In the genomic region with DNA sequence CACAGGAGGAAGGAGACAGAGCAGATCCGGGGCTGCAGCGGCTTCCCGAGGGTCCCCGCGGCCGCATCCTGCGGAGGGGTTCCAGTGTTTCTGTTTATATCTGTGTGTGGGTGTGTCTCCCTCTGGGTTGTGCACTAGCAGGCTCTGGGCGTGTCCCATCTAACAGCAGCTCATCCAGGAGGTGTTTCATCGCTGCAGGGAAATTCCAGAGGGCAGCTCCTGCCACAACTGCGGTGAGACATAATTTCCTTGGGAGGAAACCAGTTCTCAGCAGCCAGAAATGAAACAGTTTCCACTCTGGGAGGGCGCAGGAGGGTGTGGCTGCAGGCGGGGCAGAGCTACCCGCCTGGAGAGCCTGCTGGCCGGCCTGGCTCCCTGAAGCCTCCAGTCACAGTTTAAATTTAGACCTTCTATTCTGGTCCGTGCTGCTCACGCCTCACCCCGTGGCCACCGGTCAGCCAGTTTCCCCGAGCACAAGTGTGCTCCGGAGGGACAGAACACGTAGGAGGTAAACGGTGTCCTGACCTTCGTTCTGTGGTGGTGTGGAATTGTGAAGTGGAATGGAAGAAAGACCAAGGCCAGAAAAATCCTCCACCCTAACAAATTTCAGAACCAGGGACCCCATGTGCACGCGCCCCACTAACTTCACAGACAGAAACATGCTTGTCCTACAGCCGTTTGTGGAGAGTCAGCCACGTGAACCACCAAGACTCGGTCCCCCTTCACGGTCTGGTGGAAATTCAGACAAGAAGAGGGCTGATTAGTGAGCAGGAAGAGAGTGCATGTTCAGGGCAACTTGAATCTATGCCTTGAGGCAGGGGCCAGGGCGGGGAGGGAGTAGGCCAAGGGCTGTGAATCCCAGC, we compare ENCODE assay signal across 8 cellular contexts. TPM values are rescaled to one million over a fixed set of nuclear protein-coding genes. Genes with fewer than 3 reads are reported as not detected.
DNase-seq lines count a peak whose midpoint lies in the region; ATAC-seq and TF ChIP-seq lines count a peak whose summit lies in the region.

No MANE protein-coding gene starts in this region.

- peaks cover 0 to 2% (median 0%) of the 10 kb centered on the region in 7 donors for H3K9me3 Mint-ChIP-seq in CD14-positive monocyte

- intact Hi-C loops in CD14-positive monocyte (cut with micrococcal nuclease), result no loop called here

- H3K4me3 Mint-ChIP-seq in CD14-positive monocyte, result peak overlapping the region; percentile 72 to 88

- H3K27me3 Mint-ChIP-seq in CD14-positive monocyte (ENCODE audit: low read depth in 3 of 3), result peaks cover 0 to 18% (median 4%) of the 10 kb centered on the region in 3 donors

- ATAC-seq in GM21576 (IDR thresholded peaks at IDR 0.05; ENCODE audit: unreplicated experiment), result peak; percentile 54

- no peaks in the 10 kb centered on the region for H3K36me3 Mint-ChIP-seq in CD14-positive monocyte

- H3K27ac Mint-ChIP-seq in CD14-positive monocyte, result peak overlapping the region in 5 of 7 donors; percentile 13 to 78 (median 70)

- peak; percentile 62 for DNase-seq in CD14-positive monocyte (ENCODE audit: low spot score)
- peak; percentile 64 for DNase-seq in NCI-H1048 (lab: John Stamatoyannopoulos, UW)
- DNase-seq in activated CD4-positive, alpha-beta T cell treated with anti-CD3 and anti-CD28 coated beads, Interleukin-2, amount 50 U/mL, for 1 hour, result peak; percentile 44
- DNase-seq in dermis blood vessel endothelial cell, result peak; percentile 94
- peak; percentile 69 for DNase-seq in mucosa of gallbladder (ENCODE audit: low spot score)
- DNase-seq in stimulated activated CD8-positive, alpha-beta memory T cell treated with anti-CD3 and anti-CD28 coated beads, Interleukin-7, amount 100 ng/mL, for 24 hours (ENCODE audit: low read depth), result peak; percentile 20
- DNase-seq in NCI-H128 (lab: John Stamatoyannopoulos, UW; ENCODE audit: unreplicated experiment), result no peak

- H3K4me1 Mint-ChIP-seq in CD14-positive monocyte, result peaks cover 24% of the 10 kb centered on the region

- TF ChIP-seq CTCF in CD14-positive monocyte (IDR thresholded peaks at IDR 0.05), result no peak

RNA-seq across cellular contexts. Expression of a gene that starts 50.2 kb away (rescaled TPM):
- polyA plus RNA-seq in CD14-positive monocyte, result not detected
- total RNA-seq in dermis blood vessel endothelial cell (not detected in 2 replicates), mucosa of gallbladder (not detected)
